Comparison of ENCODE assay signal across 9 cellular contexts in genomic region chr2:180319586-180320405, GRCh38.
A peak's percentile ranks its signal among the peaks of the same experiment; 100 is the strongest.
DNase-seq lines count a peak whose midpoint lies in the region; ATAC-seq and TF ChIP-seq lines count a peak whose summit lies in the region.
"Had no signal": no experiment of that assay in that cellular context is flagged by ENCODE, and none has a peak within 500 bp of the region (broad histone marks: within the 10 kb centered on the region; RNA-seq: fewer than 3 reads in every experiment).

No MANE protein-coding gene starts in this region.

- DNase-seq in retina (no peak), esophagus squamous epithelium (lab: John Stamatoyannopoulos, UW) (no peak), occipital lobe (lab: John Stamatoyannopoulos, UW) (no peak)
- DNase-seq in activated naive CD8-positive, alpha-beta T cell treated with anti-CD3 and anti-CD28 coated beads, Interleukin-2, amount 50 U/mL, for 24 hours, result no peak
- DNase-seq: NCI-H1694 had no signal

- no peak overlapping the region for H3K4me3 Mint-ChIP-seq in activated naive CD8-positive, alpha-beta T cell treated with anti-CD3 and anti-CD28 coated beads, Interleukin-2, amount 50 U/mL, for 24 hours
- H3K4me3 Mint-ChIP-seq: stimulated activated naive CD8-positive, alpha-beta T cell treated with anti-CD3 and anti-CD28 coated beads, Interleukin-15, Interleukin-2, amounts not matched to agents 100 ng/mL and 50 ng/mL, for 24 hours had no signal

- no peak overlapping the region for H3K27ac Mint-ChIP-seq in activated naive CD8-positive, alpha-beta T cell treated with anti-CD3 and anti-CD28 coated beads, Interleukin-2, amount 50 U/mL, for 24 hours
- H3K27ac Mint-ChIP-seq: stimulated activated naive CD8-positive, alpha-beta T cell treated with anti-CD3 and anti-CD28 coated beads, Interleukin-15, Interleukin-2, amounts not matched to agents 100 ng/mL and 50 ng/mL, for 24 hours had no signal

- no peak overlapping the region for H3K27ac ChIP-seq in esophagus squamous epithelium

- intact Hi-C loops in esophagus squamous epithelium (cut with DNase I), result no loop called here

- H3K36me3 Mint-ChIP-seq in activated naive CD8-positive, alpha-beta T cell treated with anti-CD3 and anti-CD28 coated beads, Interleukin-2, amount 50 U/mL, for 24 hours (ENCODE audit: low read depth), result no peaks in the 10 kb centered on the region

- no peaks in the 10 kb centered on the region for H3K36me3 ChIP-seq in esophagus squamous epithelium

- TF ChIP-seq POLR2A in esophagus squamous epithelium (IDR thresholded peaks at IDR 0.05), result no peak

- no peak overlapping the region for H3K4me3 ChIP-seq in esophagus squamous epithelium

- H3K27me3 ChIP-seq in esophagus squamous epithelium, result no peaks in the 10 kb centered on the region

- H3K9me3 Mint-ChIP-seq in activated naive CD8-positive, alpha-beta T cell treated with anti-CD3 and anti-CD28 coated beads, Interleukin-2, amount 50 U/mL, for 24 hours, result peaks cover 5% of the 10 kb centered on the region

- TF ChIP-seq CTCF in esophagus squamous epithelium (IDR thresholded peaks at IDR 0.05), result no peak

- no peaks in the 10 kb centered on the region for H3K27me3 Mint-ChIP-seq in activated naive CD8-positive, alpha-beta T cell treated with anti-CD3 and anti-CD28 coated beads, Interleukin-2, amount 50 U/mL, for 24 hours
- H3K27me3 Mint-ChIP-seq: stimulated activated naive CD8-positive, alpha-beta T cell treated with anti-CD3 and anti-CD28 coated beads, Interleukin-15, Interleukin-2, amounts not matched to agents 100 ng/mL and 50 ng/mL, for 24 hours had no signal

- no peaks in the 10 kb centered on the region for H3K4me1 Mint-ChIP-seq in activated naive CD8-positive, alpha-beta T cell treated with anti-CD3 and anti-CD28 coated beads, Interleukin-2, amount 50 U/mL, for 24 hours

- ATAC-seq in GM19438 (IDR thresholded peaks at IDR 0.05; ENCODE audit: low read depth, unreplicated experiment) (peak; percentile 85), HG02840 (IDR thresholded peaks at IDR 0.05; ENCODE audit: low FRiP score, unreplicated experiment) (peak; percentile 77), HG03565 (IDR thresholded peaks at IDR 0.05; ENCODE audit: unreplicated experiment) (peak; percentile 90)
- ATAC-seq in activated naive CD8-positive, alpha-beta T cell treated with anti-CD3 and anti-CD28 coated beads, Interleukin-2, amount 50 U/mL, for 24 hours, result no peak

- H3K4me1 ChIP-seq in esophagus squamous epithelium, result no peaks in the 10 kb centered on the region

- no peaks in the 10 kb centered on the region for H3K9me3 ChIP-seq in esophagus squamous epithelium
